10 cellular contexts compared by ENCODE assay signal in the genomic region with DNA sequence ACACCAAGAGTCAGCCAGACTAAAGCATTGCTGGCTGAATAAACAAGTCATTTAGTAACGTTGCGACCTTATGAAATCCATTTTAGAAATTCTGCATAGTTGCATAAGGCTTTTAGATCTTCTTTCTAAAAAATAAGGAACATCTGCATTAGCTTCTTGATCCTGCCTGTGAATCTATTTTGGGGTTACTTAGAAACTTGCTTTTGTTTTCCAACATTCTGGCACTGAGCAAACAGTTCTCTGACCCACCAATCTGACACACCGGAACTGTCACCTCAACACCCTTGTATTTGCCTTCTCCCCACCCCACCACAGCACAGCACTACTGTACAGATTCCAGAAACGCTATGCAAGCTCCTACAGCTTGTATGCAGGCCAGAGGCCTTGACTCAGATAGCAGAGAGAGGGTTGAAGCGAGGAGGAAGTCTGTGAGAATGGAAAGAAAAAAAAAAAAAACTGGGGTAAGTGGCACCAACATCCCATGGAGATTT. TPM values are rescaled to one million over a fixed set of nuclear protein-coding genes. Genes with fewer than 3 reads are reported as not detected.
DNase-seq lines count a peak whose midpoint lies in the region; ATAC-seq and TF ChIP-seq lines count a peak whose summit lies in the region.
"Had no signal": no experiment of that assay in that cellular context is flagged by ENCODE, and none has a peak within 500 bp of the region (broad histone marks: within the 10 kb centered on the region; RNA-seq: fewer than 3 reads in every experiment).

No MANE protein-coding gene starts in this region.

- no peak overlapping the region for H4K5ac ChIP-seq in IMR-90 (ENCODE audit: low read depth, low read length)

- H3K23ac ChIP-seq in IMR-90 (ENCODE audit: low read depth, low read length): peak overlapping the region; percentile 13

- no peaks in the 10 kb centered on the region for H3K36me3 Mint-ChIP-seq in Caco-2 (ENCODE audit: insufficient read depth, unreplicated experiment)

- no peak overlapping the region for H2BK15ac ChIP-seq in IMR-90 (ENCODE audit: low read depth, low read length)

- POLR2A ChIA-PET in IMR-90 (lab: Charles Lee; ENCODE audit: unreplicated experiment): no interaction called here
- POLR2A ChIA-PET in Caco-2 (lab: Charles Lee): no interaction called here

- H3K9ac ChIP-seq in IMR-90 (ENCODE audit: low read depth, low read length): no peak overlapping the region; the same call in 1 of the 2 replicates

- peak overlapping the region; percentile 55 for H2BK120ac ChIP-seq in IMR-90 (ENCODE audit: low read depth, low read length)

- H3K4me3 Mint-ChIP-seq in Caco-2 (ENCODE audit: unreplicated experiment): no peak overlapping the region
- H3K4me3 Mint-ChIP-seq: activated T-helper 1 cell treated with anti-CD3 and anti-CD28 coated beads, Interleukin-12 subunit alpha, Interleukin-12 subunit beta, Interleukin-2, Interleukin-4 antibody, amounts not matched to agents 30 ng/mL and 10 ng/mL and 1 ng/mL, durations not matched to agents 14 hours and 24 hours and 36 hours had no signal

- H2BK20ac ChIP-seq in IMR-90 (ENCODE audit: low read depth, low read length): peak overlapping the region; percentile 41; the same call in 1 of the 2 replicates

- no peaks in the 10 kb centered on the region for H4K20me1 ChIP-seq in IMR-90 (ENCODE audit: insufficient read depth, low read length)

- peak overlapping the region in 1 of 2 experiments; percentile 51; a peak in 2 of 4 replicates for H4K8ac ChIP-seq in IMR-90 (ENCODE audit: low read depth in 2 of 2, low read length in 2 of 2)

- peak overlapping the region; percentile 66 for H3K4ac ChIP-seq in IMR-90 (ENCODE audit: low read depth, low read length)

- no peaks in the 10 kb centered on the region for H3K4me1 Mint-ChIP-seq in Caco-2 (ENCODE audit: low read depth, unreplicated experiment)

- H3K27ac ChIP-seq in IMR-90 (ENCODE audit: insufficient read depth, low read length): peak overlapping the region; percentile 13; the same call in 1 of the 2 replicates
- peak overlapping the region; percentile 21 for H3K27ac ChIP-seq in layer of hippocampus (ENCODE audit: low read depth, low read length)
- H3K27ac ChIP-seq in suprapubic skin: peak overlapping the region; percentile 50

- H3K27me3 ChIP-seq in IMR-90 (ENCODE audit: control insufficient read depth, insufficient read depth, low read length): no peaks in the 10 kb centered on the region
- no peaks in the 10 kb centered on the region for H3K27me3 ChIP-seq in layer of hippocampus (ENCODE audit: control insufficient read depth, insufficient read depth, low read length)
- H3K27me3 ChIP-seq in suprapubic skin: no peaks in the 10 kb centered on the region
- H3K27me3 ChIP-seq in Caco-2 (replicated peaks; ENCODE audit: control insufficient read depth, insufficient read depth, low read length): no peaks in the 10 kb centered on the region

- H3K9me1 ChIP-seq in IMR-90 (ENCODE audit: insufficient read depth, low read length): peaks cover 23% of the 10 kb centered on the region

- DNase-seq in IMR-90: peak; percentile 85
- peak; percentile 97 for DNase-seq in choroid plexus epithelial cell (ENCODE audit: low read depth)
- DNase-seq in suprapubic skin (ENCODE audit: low spot score in 2 of 2): peak in 1 of 2 donors; percentile 71
- DNase-seq in Caco-2: no peak
- DNase-seq in KBM-7: no peak
- no peak for DNase-seq in NCI-H524 treated with DMSO at 0.1 percent for 48 hours (lab: John Stamatoyannopoulos, UW)
- DNase-seq in head of caudate nucleus: no peak
- DNase-seq: NK-92 treated with Interleukin-12 subunit alpha and Interleukin-12 subunit beta, amount 100 ng/mL, for 24 hours had no signal

- no peaks in the 10 kb centered on the region for H3K9me3 Mint-ChIP-seq in Caco-2 (ENCODE audit: unreplicated experiment)
- H3K9me3 Mint-ChIP-seq: activated T-helper 1 cell treated with anti-CD3 and anti-CD28 coated beads, Interleukin-12 subunit alpha, Interleukin-12 subunit beta, Interleukin-2, Interleukin-4 antibody, amounts not matched to agents 30 ng/mL and 10 ng/mL and 1 ng/mL, durations not matched to agents 14 hours and 24 hours and 36 hours had no signal

- H3K79me1 ChIP-seq in IMR-90 (ENCODE audit: low read depth in 1 of 2, low read length in 2 of 2): peaks cover 35 to 84% of the 10 kb centered on the region in 2 experiments

- WGBS in IMR-90 (ENCODE audit: extremely low coverage in 2 of 2, insufficient read length in 1 of 2), 2 experiments: no CpG with 5 or more reads among the region's 5 CpGs
- WGBS in suprapubic skin: 25% methylated on average over 5 of the region's 5 CpGs

- TF ChIP-seq POLR2A in IMR-90 (IDR thresholded peaks at IDR 0.05; ENCODE audit: low read depth, low read length) (no peak), suprapubic skin (IDR thresholded peaks at IDR 0.05) (no peak)

- dilution Hi-C loops in IMR-90 (cut with HindIII; ENCODE audit: low sequenced_read_pairs, unreplicated experiment): no loop called here

- peak overlapping the region; percentile 53 for H2AK9ac ChIP-seq in IMR-90 (replicated peaks; ENCODE audit: low read depth, low read length, poor library complexity)

- H3K4me3 ChIP-seq in IMR-90 (ENCODE audit: insufficient read depth, low read depth, low read length) (no peak overlapping the region), choroid plexus epithelial cell (ENCODE audit: low read depth, low read length) (no peak overlapping the region), suprapubic skin (no peak overlapping the region), Caco-2 (ENCODE audit: low read depth, low read length) (no peak overlapping the region)

- peaks cover 22% of the 10 kb centered on the region for H3K4me1 ChIP-seq in IMR-90 (ENCODE audit: control insufficient read depth, insufficient read depth, low read length)
- peaks cover 68% of the 10 kb centered on the region for H3K4me1 ChIP-seq in suprapubic skin
- H3K4me1 ChIP-seq in Caco-2: peaks cover 3% of the 10 kb centered on the region; the same call in 1 of the 2 replicates

- BruUV-seq in IMR-90 (replicated peaks; lab: Mats Ljungman, UMichigan) (no TSS peak), Caco-2 (replicated peaks; lab: Mats Ljungman, UMichigan) (no TSS peak)

- peak overlapping the region; percentile 53 for H2BK5ac ChIP-seq in IMR-90 (ENCODE audit: low read depth, low read length, poor library complexity, severe bottlenecking)

- no peak overlapping the region for H3K27ac Mint-ChIP-seq in Caco-2 (ENCODE audit: unreplicated experiment)
- H3K27ac Mint-ChIP-seq: activated T-helper 1 cell treated with anti-CD3 and anti-CD28 coated beads, Interleukin-12 subunit alpha, Interleukin-12 subunit beta, Interleukin-2, Interleukin-4 antibody, amounts not matched to agents 30 ng/mL and 10 ng/mL and 1 ng/mL, durations not matched to agents 14 hours and 24 hours and 36 hours had no signal

- H3K56ac ChIP-seq in IMR-90 (ENCODE audit: extremely low read depth, insufficient read depth, low read length): no peak overlapping the region

- H2AFZ ChIP-seq in IMR-90 (replicated peaks; ENCODE audit: low read length, poor library complexity): no peak overlapping the region

- no peak overlapping the region for H3K18ac ChIP-seq in IMR-90 (ENCODE audit: low read depth, low read length)

- peak overlapping the region; percentile 22 for H3K4me2 ChIP-seq in IMR-90 (ENCODE audit: low read depth, low read length)

- no peak for TF ChIP-seq EP300 in suprapubic skin (IDR thresholded peaks at IDR 0.05)

- TF ChIP-seq CTCF in IMR-90 (conservative IDR thresholded peaks at IDR 0.05; ENCODE audit: low read depth, low read length): no peak
- no peak for TF ChIP-seq CTCF in choroid plexus epithelial cell (conservative IDR thresholded peaks at IDR 0.05; ENCODE audit: low read depth, low read length)
- TF ChIP-seq CTCF in suprapubic skin (IDR thresholded peaks at IDR 0.05): no peak
- no peak for TF ChIP-seq CTCF in Caco-2 (IDR thresholded peaks at IDR 0.05; ENCODE audit: insufficient read depth in 1 of 2, low read depth in 1 of 2, low read length in 1 of 2, severe bottlenecking in 1 of 2, unreplicated experiment in 1 of 2)

- H3K14ac ChIP-seq in IMR-90 (replicated peaks; ENCODE audit: low read depth, low read length): peak overlapping the region; percentile 73

- H2AK5ac ChIP-seq in IMR-90 (ENCODE audit: low read depth, low read length): no peak overlapping the region

- H3K27me3 Mint-ChIP-seq in Caco-2 (ENCODE audit: insufficient read depth, unreplicated experiment): no peaks in the 10 kb centered on the region

- TF ChIP-seq RAD21 in IMR-90 (IDR thresholded peaks at IDR 0.05; ENCODE audit: low read length): no peak

- H3K9me3 ChIP-seq in IMR-90 (ENCODE audit: control insufficient read depth, insufficient read depth, low read length): no peaks in the 10 kb centered on the region
- no peaks in the 10 kb centered on the region for H3K9me3 ChIP-seq in suprapubic skin
- no peaks in the 10 kb centered on the region for H3K9me3 ChIP-seq in Caco-2

- CTCF ChIA-PET in IMR-90 (lab: Yijun Ruan, JAX): interaction anchor here (0.7 kb wide), 1 partner anchor 13 kb away, joined by 3 read pairs; no protein-coding TSS in a partner anchor
- CTCF ChIA-PET in Caco-2 (lab: Charles Lee): no interaction called here

- H3K36me3 ChIP-seq in IMR-90 (ENCODE audit: control insufficient read depth, insufficient read depth, low read length) (no peaks in the 10 kb centered on the region), suprapubic skin (no peaks in the 10 kb centered on the region), Caco-2 (ENCODE audit: control insufficient read depth, insufficient read depth, low read length) (no peaks in the 10 kb centered on the region)

- peak; percentile 91 for ATAC-seq in IMR-90 (ENCODE audit: low read depth)

- intact Hi-C loops in IMR-90 (cut with micrococcal nuclease): no loop called here
- intact Hi-C loops in Caco-2 (cut with micrococcal nuclease; ENCODE audit: unreplicated experiment): no loop called here
- intact Hi-C loops in head of caudate nucleus (cut with DNase I): no loop called here

- H4K91ac ChIP-seq in IMR-90 (ENCODE audit: insufficient read depth, low read depth, low read length): no peak overlapping the region

- in situ Hi-C loops in IMR-90 (cut with MboI; ENCODE audit: low sequenced_read_pairs): no loop called here
- in situ Hi-C loops in KBM-7 (cut with MboI; ENCODE audit: low pct_unique_long_range_greater_than_20kb, low sequenced_read_pairs): no loop called here

TF ChIP-seq in IMR-90, 13 proteins besides CTCF, POLR2A, EP300 and RAD21 (continues in another document):
- TF ChIP-seq BHLHE40 (IDR thresholded peaks at IDR 0.05; ENCODE audit: low read depth, low read length): peak; percentile 46; the same call in 1 of the 2 replicates
- TF ChIP-seq SMC3 (IDR thresholded peaks at IDR 0.05; ENCODE audit: low read depth, low read length): peak; percentile 18; the same call in 1 of the 2 replicates
- TF ChIP-seq MAFK (IDR thresholded peaks at IDR 0.05; ENCODE audit: low read depth, low read length): 0 out of 2 replicates have a peak, but pooled peaks have one; percentile 2

RNA-seq across cellular contexts. Expression of a gene that starts 55.0 kb away (rescaled TPM):
- 51.8 and 53.0 TPM in 2 replicates for total RNA-seq in IMR-90 (2012; rRNA removed)
- 22.5 and 23.3 TPM in 2 replicates for polyA plus RNA-seq in IMR-90 (2012; rRNA removed)
- polyA plus RNA-seq in IMR-90 (2012; cell fraction: cytosol; rRNA removed): 8.8 and 10.9 TPM in 2 replicates
- polyA plus RNA-seq in IMR-90 (2012; cell fraction: nucleus; rRNA removed; ENCODE audit: low replicate concordance): 8.3 and 25.8 TPM in 2 replicates
- total RNA-seq in suprapubic skin: 10 to 100 TPM; 73.0 to 91.9 (median 78.9) TPM
- 13.8 and 14.0 TPM in 2 replicates for total RNA-seq in Caco-2 (2022)
- total RNA-seq: activated T-helper 1 cell treated with anti-CD3 and anti-CD28 coated beads, Interleukin-12 subunit alpha, Interleukin-12 subunit beta, Interleukin-2, Interleukin-4 antibody, amounts not matched to agents 30 ng/mL and 10 ng/mL and 1 ng/mL, durations not matched to agents 14 hours and 24 hours and 36 hours had no signal

Comparison
In these comparisons a context has a peak if more than half of its experiments do, and no peak if none do; other contexts are left out.
1. DNase-seq: peak in IMR-90 (single experiment) and choroid plexus epithelial cell (single experiment); none in Caco-2 (0 of 2), KBM-7 (single experiment), NCI-H524 treated with DMSO at 0.1 percent for 48 hours (single experiment) and head of caudate nucleus (0 of 42).
2. Peak in every context shown above with its lines, with median percentiles within 50 percentile points of each other: H3K27ac ChIP-seq.